Comparison of ENCODE assay signal across 1 cellular context in the genomic region with DNA sequence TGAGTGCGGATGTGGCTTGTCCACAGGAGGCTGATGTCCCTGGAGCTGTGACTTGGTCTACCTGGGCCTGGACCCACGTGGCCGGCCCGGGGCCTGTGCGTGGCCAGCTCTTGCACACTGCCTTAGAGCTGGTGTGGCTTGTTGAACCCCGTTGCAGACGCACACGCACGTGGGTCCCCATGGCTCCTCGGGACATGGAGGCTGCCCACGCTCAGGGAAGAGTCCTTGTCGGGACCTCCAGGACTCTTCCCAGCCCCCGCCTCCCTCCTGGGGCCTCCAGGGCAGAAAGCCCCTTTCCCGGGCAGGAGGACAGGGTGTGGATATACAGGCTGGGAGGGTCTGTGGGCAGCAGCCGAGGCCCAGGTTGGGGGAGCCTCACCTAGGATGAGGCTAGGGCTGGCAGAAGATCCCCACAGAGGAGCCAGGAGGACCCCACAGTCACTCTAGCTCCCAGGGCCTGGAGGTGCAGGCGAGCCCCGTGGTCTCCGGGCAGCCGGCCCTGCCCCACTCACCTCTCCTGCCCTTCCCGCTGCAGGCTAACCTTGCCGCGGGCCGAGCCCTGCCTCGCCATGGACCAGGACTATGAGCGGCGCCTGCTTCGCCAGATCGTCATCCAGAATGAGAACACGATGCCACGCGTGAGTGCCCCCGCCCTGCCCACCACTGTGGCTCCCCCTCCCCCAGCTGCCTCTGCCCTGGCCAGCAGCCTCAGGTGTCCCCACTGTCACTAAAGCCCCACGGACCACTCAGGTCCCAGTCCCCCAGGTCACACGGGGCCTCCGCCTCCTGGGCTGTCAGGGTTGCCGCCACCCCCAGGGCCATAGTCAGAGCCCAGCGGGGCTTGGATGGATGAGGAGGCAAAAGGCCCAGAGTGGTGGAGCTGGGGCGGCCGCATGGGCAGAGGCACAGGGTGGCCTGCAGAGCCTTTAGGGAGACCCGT.
TF ChIP-seq lines count a peak whose summit lies in the region.

No MANE protein-coding gene starts in this region.

TF ChIP-seq in HEK293, 187 proteins besides CTCF, POLR2A, EP300 and RAD21 (continued from another document):
- TF ChIP-seq, protein P1, sequence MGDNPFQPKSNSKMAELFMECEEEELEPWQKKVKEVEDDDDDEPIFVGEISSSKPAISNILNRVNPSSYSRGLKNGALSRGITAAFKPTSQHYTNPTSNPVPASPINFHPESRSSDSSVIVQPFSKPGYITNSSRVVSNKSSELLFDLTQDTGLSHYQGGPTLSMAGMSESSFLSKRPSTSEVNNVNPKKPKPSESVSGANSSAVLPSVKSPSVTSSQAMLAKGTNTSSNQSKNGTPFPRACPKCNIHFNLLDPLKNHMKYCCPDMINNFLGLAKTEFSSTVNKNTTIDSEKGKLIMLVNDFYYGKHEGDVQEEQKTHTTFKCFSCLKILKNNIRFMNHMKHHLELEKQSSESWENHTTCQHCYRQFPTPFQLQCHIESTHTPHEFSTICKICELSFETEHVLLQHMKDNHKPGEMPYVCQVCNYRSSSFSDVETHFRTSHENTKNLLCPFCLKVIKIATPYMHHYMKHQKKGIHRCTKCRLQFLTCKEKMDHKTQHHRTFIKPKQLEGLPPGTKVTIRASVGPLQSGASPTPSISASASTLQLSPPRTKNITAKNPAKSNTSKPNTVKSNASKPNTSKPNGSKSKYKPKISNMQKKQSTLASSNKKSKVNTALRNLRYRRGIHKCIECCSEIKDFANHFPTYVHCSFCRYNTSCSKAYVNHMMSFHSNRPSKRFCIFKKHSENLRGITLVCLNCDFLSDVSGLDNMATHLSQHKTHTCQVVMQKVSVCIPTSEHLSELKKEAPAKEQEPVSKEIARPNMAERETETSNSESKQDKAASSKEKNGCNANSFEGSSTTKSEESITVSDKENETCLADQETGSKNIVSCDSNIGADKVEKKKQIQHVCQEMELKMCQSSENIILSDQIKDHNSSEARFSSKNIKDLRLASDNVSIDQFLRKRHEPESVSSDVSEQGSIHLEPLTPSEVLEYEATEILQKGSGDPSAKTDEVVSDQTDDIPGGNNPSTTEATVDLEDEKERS (tag by site-specific recombination; IDR thresholded peaks at IDR 0.05): no peak
- TF ChIP-seq ZNF510 (tag by site-specific recombination; IDR thresholded peaks at IDR 0.05; ENCODE audit: insufficient replicate concordance) (no peak), ZBTB7A (tag by site-specific recombination; IDR thresholded peaks at IDR 0.05; ENCODE audit: low read depth) (no peak), SP2 (tag by site-specific recombination; IDR thresholded peaks at IDR 0.05) (no peak), ZNF48 (tag by site-specific recombination; IDR thresholded peaks at IDR 0.05) (no peak), ZNF223 (tag by site-specific recombination; IDR thresholded peaks at IDR 0.05) (no peak)
- TF ChIP-seq, protein P2, sequence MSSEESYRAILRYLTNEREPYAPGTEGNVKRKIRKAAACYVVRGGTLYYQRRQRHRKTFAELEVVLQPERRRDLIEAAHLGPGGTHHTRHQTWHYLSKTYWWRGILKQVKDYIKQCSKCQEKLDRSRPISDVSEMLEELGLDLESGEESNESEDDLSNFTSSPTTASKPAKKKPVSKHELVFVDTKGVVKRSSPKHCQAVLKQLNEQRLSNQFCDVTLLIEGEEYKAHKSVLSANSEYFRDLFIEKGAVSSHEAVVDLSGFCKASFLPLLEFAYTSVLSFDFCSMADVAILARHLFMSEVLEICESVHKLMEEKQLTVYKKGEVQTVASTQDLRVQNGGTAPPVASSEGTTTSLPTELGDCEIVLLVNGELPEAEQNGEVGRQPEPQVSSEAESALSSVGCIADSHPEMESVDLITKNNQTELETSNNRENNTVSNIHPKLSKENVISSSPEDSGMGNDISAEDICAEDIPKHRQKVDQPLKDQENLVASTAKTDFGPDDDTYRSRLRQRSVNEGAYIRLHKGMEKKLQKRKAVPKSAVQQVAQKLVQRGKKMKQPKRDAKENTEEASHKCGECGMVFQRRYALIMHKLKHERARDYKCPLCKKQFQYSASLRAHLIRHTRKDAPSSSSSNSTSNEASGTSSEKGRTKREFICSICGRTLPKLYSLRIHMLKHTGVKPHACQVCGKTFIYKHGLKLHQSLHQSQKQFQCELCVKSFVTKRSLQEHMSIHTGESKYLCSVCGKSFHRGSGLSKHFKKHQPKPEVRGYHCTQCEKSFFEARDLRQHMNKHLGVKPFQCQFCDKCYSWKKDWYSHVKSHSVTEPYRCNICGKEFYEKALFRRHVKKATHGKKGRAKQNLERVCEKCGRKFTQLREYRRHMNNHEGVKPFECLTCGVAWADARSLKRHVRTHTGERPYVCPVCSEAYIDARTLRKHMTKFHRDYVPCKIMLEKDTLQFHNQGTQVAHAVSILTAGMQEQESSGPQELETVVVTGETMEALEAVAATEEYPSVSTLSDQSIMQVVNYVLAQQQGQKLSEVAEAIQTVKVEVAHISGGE (tag by site-specific recombination; conservative IDR thresholded peaks at IDR 0.05; ENCODE audit: low read depth): no peak
TF ChIP-seq in HEK293: peak in this region for 0.
